8 cellular contexts compared by ENCODE assay signal in the genomic region with DNA sequence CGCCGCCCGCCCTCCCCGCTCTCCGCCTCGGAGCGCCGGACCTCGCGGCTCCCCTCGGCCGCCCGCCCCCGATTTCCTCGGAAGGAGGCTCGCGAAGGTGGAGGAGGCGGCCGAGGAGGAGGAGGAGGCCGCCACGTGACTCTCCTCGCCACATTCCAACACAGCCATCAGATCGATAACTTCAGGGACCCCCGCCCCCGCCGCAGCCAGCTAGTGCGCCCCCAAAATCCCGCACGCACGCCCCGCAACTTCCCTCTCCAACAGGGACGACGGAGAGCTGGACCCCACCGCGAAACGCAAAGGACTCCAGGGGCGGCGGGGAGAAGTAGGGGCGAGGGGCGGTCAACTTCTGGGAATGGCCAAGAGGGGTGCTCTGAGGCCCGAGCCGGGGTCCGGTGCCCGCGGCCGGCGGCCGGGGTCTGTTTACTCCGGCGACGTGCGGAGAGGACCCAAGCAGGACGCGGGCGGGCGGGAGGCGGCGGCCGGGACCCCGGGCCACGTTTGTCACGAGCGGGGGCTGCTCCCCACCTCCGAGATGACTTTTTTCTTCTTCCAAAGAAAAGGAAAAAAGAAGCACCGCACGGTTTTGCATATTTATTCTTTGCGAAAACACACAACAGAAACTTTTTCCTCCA. TPM values are rescaled to one million over a fixed set of nuclear protein-coding genes. Genes with fewer than 3 reads are reported as not detected.
DNase-seq lines count a peak whose midpoint lies in the region; ATAC-seq and TF ChIP-seq lines count a peak whose summit lies in the region.

No MANE protein-coding gene starts in this region.

- no peak for TF ChIP-seq RAD21 in IMR-90 (IDR thresholded peaks at IDR 0.05; ENCODE audit: low read length)

- H3K23ac ChIP-seq in IMR-90 (ENCODE audit: low read depth, low read length): peak overlapping the region; percentile 98

- ATAC-seq in IMR-90 (ENCODE audit: low read depth) (peak; percentile 21; the same call in 1 of the 2 replicates), lower lobe of right lung (no peak), HG03469 (IDR thresholded peaks at IDR 0.05; ENCODE audit: unreplicated experiment) (no peak)

- H3K18ac ChIP-seq in IMR-90 (ENCODE audit: low read depth, low read length): peak overlapping the region; percentile 82

- H3K4me3 ChIP-seq in AG04450 (ENCODE audit: low read depth, low read length) (peak overlapping the region; percentile 87), IMR-90 (ENCODE audit: insufficient read depth, low read depth, low read length) (peak overlapping the region; percentile 97), cardiac fibroblast (replicated peaks in 1 of 2; ENCODE audit: low read depth in 2 of 2, low read length in 2 of 2) (peak overlapping the region; percentile 65 to 88), lower lobe of right lung (peak overlapping the region; percentile 78), thyroid gland (replicated peaks in 1 of 3) (peak overlapping the region; percentile 72 to 86 (median 75))

- peak overlapping the region; percentile 69; the same call in 1 of the 2 replicates for H4K5ac ChIP-seq in IMR-90 (ENCODE audit: low read depth, low read length)

- peak overlapping the region; percentile 94 for H2BK5ac ChIP-seq in IMR-90 (ENCODE audit: low read depth, low read length, poor library complexity, severe bottlenecking)

- peaks cover 19 to 20% of the 10 kb centered on the region in 2 experiments for H3K79me1 ChIP-seq in IMR-90 (ENCODE audit: low read depth in 1 of 2, low read length in 2 of 2)

- POLR2A ChIA-PET in AG04450 (lab: Yijun Ruan, JAX) (interaction anchor here (0.6 to 0.7 kb wide), 3 partner anchors 36 to 208 kb away, joined by 3 to 4 read pairs (median 3); no protein-coding TSS in a partner anchor), IMR-90 (lab: Charles Lee; ENCODE audit: unreplicated experiment) (no interaction called here)

- dilution Hi-C loops in IMR-90 (cut with HindIII; ENCODE audit: low sequenced_read_pairs, unreplicated experiment): no loop called here

- H2BK15ac ChIP-seq in IMR-90 (ENCODE audit: low read depth, low read length): peak overlapping the region; percentile 95; the same call in 1 of the 3 replicates

- peak overlapping the region; percentile 90 for H4K91ac ChIP-seq in IMR-90 (ENCODE audit: insufficient read depth, low read depth, low read length)

- H2AK9ac ChIP-seq in IMR-90 (replicated peaks; ENCODE audit: low read depth, low read length, poor library complexity): peak overlapping the region; percentile 94

- no peak for TF ChIP-seq CTCF in AG04450 (IDR thresholded peaks at IDR 0.05; ENCODE audit: low read depth, low read length)
- no peak for TF ChIP-seq CTCF in IMR-90 (conservative IDR thresholded peaks at IDR 0.05; ENCODE audit: low read depth, low read length)
- no peak for TF ChIP-seq CTCF in cardiac fibroblast (IDR thresholded peaks at IDR 0.05; ENCODE audit: low read depth, low read length)
- no peak for TF ChIP-seq CTCF in lower lobe of right lung (IDR thresholded peaks at IDR 0.05)
- no peak for TF ChIP-seq CTCF in thyroid gland (IDR thresholded peaks at IDR 0.05)

- no peak overlapping the region for H2AK5ac ChIP-seq in IMR-90 (ENCODE audit: low read depth, low read length)

- peaks cover 3% of the 10 kb centered on the region; the same call in 1 of the 2 replicates for H4K20me1 ChIP-seq in IMR-90 (ENCODE audit: insufficient read depth, low read length)

- H3K4ac ChIP-seq in IMR-90 (ENCODE audit: low read depth, low read length): peak overlapping the region; percentile 92

- H3K36me3 ChIP-seq in IMR-90 (ENCODE audit: control insufficient read depth, insufficient read depth, low read length) (no peaks in the 10 kb centered on the region), lower lobe of right lung (no peaks in the 10 kb centered on the region), thyroid gland (no peaks in the 10 kb centered on the region)

- CTCF ChIA-PET in AG04450 (lab: Charles Lee) (no interaction called here), IMR-90 (lab: Yijun Ruan, JAX) (no interaction called here)

- H3K9me3 ChIP-seq in AG04450 (ENCODE audit: control insufficient read depth, insufficient read depth, low read length): no peaks in the 10 kb centered on the region
- H3K9me3 ChIP-seq in IMR-90 (ENCODE audit: control insufficient read depth, insufficient read depth, low read length): no peaks in the 10 kb centered on the region
- H3K9me3 ChIP-seq in lower lobe of right lung: no peaks in the 10 kb centered on the region
- no peaks in the 10 kb centered on the region for H3K9me3 ChIP-seq in thyroid gland

- H3K27me3 ChIP-seq in AG04450 (ENCODE audit: control insufficient read depth, insufficient read depth, low read length): peaks cover 7% of the 10 kb centered on the region
- no peaks in the 10 kb centered on the region for H3K27me3 ChIP-seq in IMR-90 (ENCODE audit: control insufficient read depth, insufficient read depth, low read length)
- peaks cover 18% of the 10 kb centered on the region for H3K27me3 ChIP-seq in lower lobe of right lung (ENCODE audit: low read depth)
- no peaks in the 10 kb centered on the region for H3K27me3 ChIP-seq in thyroid gland

- intact Hi-C loops in IMR-90 (cut with micrococcal nuclease) (loop anchor here (2.0 to 10.0 kb wide), 8 partner anchors 51 to 745 kb away; no protein-coding TSS in a partner anchor), lower lobe of right lung (cut with DNase I) (no loop called here), thyroid gland (cut with DNase I) (loop anchor here (10.0 kb wide), 1 partner anchor 955 kb away; the partner anchor contains the start of gene OSBPL1A)

- H3K56ac ChIP-seq in IMR-90 (ENCODE audit: extremely low read depth, insufficient read depth, low read length): peak overlapping the region; percentile 89; the same call in 1 of the 2 replicates

- no peaks in the 10 kb centered on the region for H3K9me1 ChIP-seq in IMR-90 (ENCODE audit: insufficient read depth, low read length)

- DNase-seq in AG04450 (ENCODE audit: low read depth, low spot score) (no peak), IMR-90 (peak; percentile 13), cardiac fibroblast (ENCODE audit: low read depth in 2 of 2) (peak in 1 of 2 donors; percentile 32), lower lobe of right lung (peak; percentile 43), thyroid gland (peak; percentile 8 to 26), SK-N-DZ (ENCODE audit: low spot score) (no peak), medulla oblongata (ENCODE audit: extremely low spot score) (no peak)

- H2BK20ac ChIP-seq in IMR-90 (ENCODE audit: low read depth, low read length): no peak overlapping the region

- WGBS in IMR-90 (ENCODE audit: extremely low coverage in 2 of 2, insufficient read length in 1 of 2), 2 experiments: no CpG with 5 or more reads among the region's 67 CpGs
- WGBS in thyroid gland, 2 donors: 1% methylated on average over 8 to 24 of the region's 67 CpGs

- H3K4me2 ChIP-seq in IMR-90 (ENCODE audit: low read depth, low read length): peak overlapping the region; percentile 61

- H3K4me1 ChIP-seq in IMR-90 (ENCODE audit: control insufficient read depth, insufficient read depth, low read length): peaks cover 4% of the 10 kb centered on the region; the same call in 1 of the 2 replicates
- peaks cover 9% of the 10 kb centered on the region for H3K4me1 ChIP-seq in lower lobe of right lung
- peaks cover 21 to 23% of the 10 kb centered on the region in 2 donors for H3K4me1 ChIP-seq in thyroid gland

- H2BK120ac ChIP-seq in IMR-90 (ENCODE audit: low read depth, low read length): peak overlapping the region; percentile 88

- BruUV-seq in IMR-90 (replicated peaks; lab: Mats Ljungman, UMichigan): no TSS peak

- H3K27ac ChIP-seq in AG04450 (ENCODE audit: low read depth, low read length) (peak overlapping the region; percentile 80), IMR-90 (ENCODE audit: insufficient read depth, low read length) (peak overlapping the region; percentile 92), lower lobe of right lung (peak overlapping the region; percentile 82), thyroid gland (peak overlapping the region; percentile 73 to 92 (median 91))

- peak overlapping the region; percentile 96 for H3K9ac ChIP-seq in IMR-90 (ENCODE audit: low read depth, low read length)

- H2AFZ ChIP-seq in IMR-90 (replicated peaks; ENCODE audit: low read length, poor library complexity): peak overlapping the region; percentile 72

- H4K8ac ChIP-seq in IMR-90 (ENCODE audit: low read depth in 2 of 2, low read length in 2 of 2): peak overlapping the region; percentile 49 to 96

- TF ChIP-seq POLR2A in IMR-90 (IDR thresholded peaks at IDR 0.05; ENCODE audit: low read depth, low read length) (no peak), thyroid gland (IDR thresholded peaks at IDR 0.05) (no peak)

- H3K14ac ChIP-seq in IMR-90 (replicated peaks; ENCODE audit: low read depth, low read length): peak overlapping the region; percentile 97

- in situ Hi-C loops in IMR-90 (cut with MboI; ENCODE audit: low sequenced_read_pairs): loop anchor here (10.0 to 25.0 kb wide), 2 partner anchors 475 to 487 kb away; no protein-coding TSS in a partner anchor

TF ChIP-seq in IMR-90, 13 proteins besides CTCF, POLR2A, EP300 and RAD21 (continues in another document):
- no peak; the same call in 1 of the 2 replicates for TF ChIP-seq MXI1 (IDR thresholded peaks at IDR 0.05; ENCODE audit: borderline replicate concordance, low read depth, low read length)
- no peak for TF ChIP-seq MAFK (IDR thresholded peaks at IDR 0.05; ENCODE audit: low read depth, low read length)
- TF ChIP-seq MAZ (IDR thresholded peaks at IDR 0.05; ENCODE audit: borderline replicate concordance, low read depth, low read length): 0 out of 2 replicates have a peak, but pooled peaks have one; percentile 3
- no peak for TF ChIP-seq RFX5 (IDR thresholded peaks at IDR 0.05; ENCODE audit: low read depth, low read length)
- TF ChIP-seq, protein P1, sequence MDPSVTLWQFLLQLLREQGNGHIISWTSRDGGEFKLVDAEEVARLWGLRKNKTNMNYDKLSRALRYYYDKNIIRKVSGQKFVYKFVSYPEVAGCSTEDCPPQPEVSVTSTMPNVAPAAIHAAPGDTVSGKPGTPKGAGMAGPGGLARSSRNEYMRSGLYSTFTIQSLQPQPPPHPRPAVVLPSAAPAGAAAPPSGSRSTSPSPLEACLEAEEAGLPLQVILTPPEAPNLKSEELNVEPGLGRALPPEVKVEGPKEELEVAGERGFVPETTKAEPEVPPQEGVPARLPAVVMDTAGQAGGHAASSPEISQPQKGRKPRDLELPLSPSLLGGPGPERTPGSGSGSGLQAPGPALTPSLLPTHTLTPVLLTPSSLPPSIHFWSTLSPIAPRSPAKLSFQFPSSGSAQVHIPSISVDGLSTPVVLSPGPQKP (IDR thresholded peaks at IDR 0.05; ENCODE audit: borderline replicate concordance, low read depth, low read length): no peak

RNA-seq across cellular contexts. Expression of gene ZNF521, which starts 1.9 kb away (rescaled TPM):
- 25.9 and 27.4 TPM in 2 replicates for polyA plus RNA-seq in AG04450 (2011; rRNA removed)
- polyA minus RNA-seq in AG04450 (2011; rRNA and poly(A)+ RNA removed): 91.0 and 116 TPM in 2 replicates
- total RNA-seq in IMR-90 (2012; rRNA removed): 44.7 and 59.3 TPM in 2 replicates
- 21.5 and 30.2 TPM in 2 replicates for polyA plus RNA-seq in IMR-90 (2012; rRNA removed)
- 18.6 and 25.8 TPM in 2 replicates for polyA plus RNA-seq in IMR-90 (2012; cell fraction: cytosol; rRNA removed)
- 17.7 and 26.3 TPM in 2 replicates for polyA plus RNA-seq in IMR-90 (2012; cell fraction: nucleus; rRNA removed; ENCODE audit: low replicate concordance)
- 12.7 TPM for total RNA-seq in lower lobe of right lung
- total RNA-seq in thyroid gland: 10 to 100 TPM; 28.2 to 67.3 (median 53.1) TPM
- 14.7 and 21.2 TPM in 2 replicates for polyA plus RNA-seq in SK-N-DZ (2014; cell fraction: cytosol; rRNA removed)
- polyA plus RNA-seq in SK-N-DZ (2014; cell fraction: nucleus; rRNA removed): 6.6 and 58.0 TPM in 2 replicates

Comparison
In these comparisons a context has a peak if more than half of its experiments do, and no peak if none do; other contexts are left out.
1. DNase-seq: peak in IMR-90 (single experiment), lower lobe of right lung (single experiment) and thyroid gland (2 of 2); none in AG04450 (single experiment), SK-N-DZ (single experiment) and medulla oblongata (single experiment).
2. Peak in every context shown above with its lines, with median percentiles within 50 percentile points of each other: H3K27ac ChIP-seq and H3K4me3 ChIP-seq.